ENCODE assay signal across 8 cellular contexts in genomic region chr3:87088984-87089841, GRCh38.
DNase-seq lines count a peak whose midpoint lies in the region; ATAC-seq and TF ChIP-seq lines count a peak whose summit lies in the region.

No MANE protein-coding gene starts in this region.

- TF ChIP-seq CTCF in WERI-Rb-1 (IDR thresholded peaks at IDR 0.05; ENCODE audit: low read depth, low read length) (no peak), fibroblast of pulmonary artery (IDR thresholded peaks at IDR 0.05; ENCODE audit: low read length, missing control alignments) (no peak)

- H3K36me3 ChIP-seq in WERI-Rb-1 = no peaks in the 10 kb centered on the region

- DNase-seq in Daoy (ENCODE audit: low read depth) (peak; percentile 75), WERI-Rb-1 (peak; percentile 33), fibroblast of pulmonary artery (ENCODE audit: low read depth) (peak; percentile 84), occipital lobe (lab: John Stamatoyannopoulos, UW) (peak; percentile 76), NK-92 (lab: John Stamatoyannopoulos, UW; ENCODE audit: unreplicated experiment) (no peak), NCI-H510A (lab: John Stamatoyannopoulos, UW) (no peak)

- ATAC-seq in GM19468 (IDR thresholded peaks at IDR 0.05; ENCODE audit: extremely low read depth, unreplicated experiment) (peak; percentile 29), HG03558 (IDR thresholded peaks at IDR 0.05; ENCODE audit: extremely low read depth, unreplicated experiment) (peak; percentile 43)

- H3K27ac ChIP-seq in WERI-Rb-1 = peak overlapping the region; percentile 19; the same call in 1 of the 2 replicates

- no peaks in the 10 kb centered on the region for H3K9me3 ChIP-seq in WERI-Rb-1 (ENCODE audit: severe bottlenecking)

- H3K4me3 ChIP-seq in WERI-Rb-1 (ENCODE audit: low read depth, low read length) (peak overlapping the region; percentile 41), fibroblast of pulmonary artery (replicated peaks; ENCODE audit: low read depth, low read length) (peak overlapping the region; percentile 59)

- H3K27me3 ChIP-seq in WERI-Rb-1 (ENCODE audit: insufficient read depth, low read depth, severe bottlenecking) = no peaks in the 10 kb centered on the region

Comparison
In these comparisons a context has a peak if more than half of its experiments do, and no peak if none do; other contexts are left out.
1. DNase-seq: peak in Daoy (single experiment), WERI-Rb-1 (single experiment), fibroblast of pulmonary artery (single experiment) and occipital lobe (single experiment); none in NK-92 (single experiment) and NCI-H510A (single experiment).